ENCODE assay signal across 9 cellular contexts in the genomic region with DNA sequence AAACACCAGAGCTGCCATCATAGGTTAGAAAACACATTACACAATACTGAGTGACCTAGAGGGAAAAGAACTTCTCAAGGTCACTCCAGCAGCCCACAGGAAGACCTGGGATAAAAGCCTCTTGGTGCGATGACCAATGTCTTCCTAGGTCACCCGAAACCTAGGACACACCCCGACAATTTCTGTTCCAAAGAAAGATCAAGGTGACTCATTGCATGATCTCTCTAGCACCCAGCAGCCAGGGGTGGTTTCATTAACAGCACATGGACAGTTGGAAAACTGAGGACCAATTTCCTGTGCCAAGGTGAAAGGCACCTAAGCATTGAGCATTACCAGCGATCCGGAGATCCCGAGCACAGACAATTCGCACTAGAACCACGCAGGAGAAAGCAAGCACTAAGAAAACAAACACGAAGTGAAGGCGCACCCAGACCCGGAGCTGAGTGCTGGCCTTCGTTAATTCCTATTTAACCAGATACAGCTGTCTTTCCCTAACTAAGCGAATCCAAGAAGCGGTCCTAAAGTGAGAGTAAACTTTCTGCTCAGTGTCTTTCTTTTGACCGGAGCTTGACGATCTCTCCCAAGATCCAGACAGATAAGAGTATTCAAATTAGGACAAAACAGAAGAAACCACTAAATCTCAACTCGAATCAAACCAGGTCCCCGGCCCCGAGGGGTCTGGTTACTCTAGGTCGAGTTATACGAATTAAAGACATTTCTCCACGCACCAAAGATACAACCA. TPM values are rescaled to one million over a fixed set of nuclear protein-coding genes. Genes with fewer than 3 reads are reported as not detected.
A peak's percentile ranks its signal among the peaks of the same experiment; 100 is the strongest.
DNase-seq lines count a peak whose midpoint lies in the region; ATAC-seq and TF ChIP-seq lines count a peak whose summit lies in the region.
"Had no signal": no experiment of that assay in that cellular context is flagged by ENCODE, and none has a peak within 500 bp of the region (broad histone marks: within the 10 kb centered on the region; RNA-seq: fewer than 3 reads in every experiment).

No MANE protein-coding gene starts in this region.

- H3K36me3 ChIP-seq in ES-I3 (ENCODE audit: insufficient read depth, low read length) (no peaks in the 10 kb centered on the region), HUES6 (ENCODE audit: control insufficient read depth, insufficient read depth, low read length) (no peaks in the 10 kb centered on the region), mammary epithelial cell (ENCODE audit: insufficient read depth, low read length) (no peaks in the 10 kb centered on the region), liver (ENCODE audit: control insufficient read depth in 4 of 4, insufficient read depth in 3 of 4, low read depth in 1 of 4, low read length in 3 of 4) (no peaks in the 10 kb centered on the region), thymus (ENCODE audit: control insufficient read depth, insufficient read depth) (no peaks in the 10 kb centered on the region)
- H3K36me3 ChIP-seq: SJSA1 had no signal

- in situ Hi-C loops in mammary epithelial cell (cut with MboI; ENCODE audit: low sequenced_read_pairs in 2 of 2), result no loop called here

- dilution Hi-C loops in mammary epithelial cell (cut with HindIII; ENCODE audit: low sequenced_read_pairs), result no loop called here

- 8% methylated on average over 17 of the region's 22 CpGs for WGBS in mammary epithelial cell (ENCODE audit: low coverage, missing lambda C conversion rate)
- WGBS in liver, result 9% methylated on average over 22 of the region's 22 CpGs
- WGBS in thymus, result 25% methylated on average over 22 of the region's 22 CpGs

- H3K9me3 ChIP-seq in ES-I3 (ENCODE audit: control insufficient read depth, insufficient read depth, low read length) (no peaks in the 10 kb centered on the region), HUES6 (ENCODE audit: control insufficient read depth, insufficient read depth, low read depth, low read length) (no peaks in the 10 kb centered on the region), mammary epithelial cell (replicated peaks; ENCODE audit: insufficient read depth, low read length) (no peaks in the 10 kb centered on the region), liver (ENCODE audit: control insufficient read depth in 4 of 4, low read length in 3 of 4) (no peaks in the 10 kb centered on the region), thymus (ENCODE audit: control insufficient read depth) (no peaks in the 10 kb centered on the region)
- H3K9me3 ChIP-seq: SJSA1 had no signal

- no peak overlapping the region for H3K27ac ChIP-seq in HUES6 (ENCODE audit: low read depth, low read length)
- no peak overlapping the region for H3K27ac ChIP-seq in mammary epithelial cell (ENCODE audit: insufficient read depth, low read depth, low read length)
- no peak overlapping the region for H3K27ac ChIP-seq in liver (ENCODE audit: low read depth in 1 of 2, low read length in 2 of 2)
- H3K27ac ChIP-seq in thymus (ENCODE audit: low read depth), result peak overlapping the region; percentile 42
- H3K27ac ChIP-seq: SJSA1 had no signal

- no TSS peak for BruUV-seq in mammary epithelial cell (replicated peaks; lab: Mats Ljungman, UMichigan)

- peak overlapping the region; percentile 89 for H3K4me2 ChIP-seq in mammary epithelial cell (ENCODE audit: insufficient read depth, low read depth, low read length)

- H3K27me3 ChIP-seq in HUES6 (ENCODE audit: control insufficient read depth, insufficient read depth, low read length), result peaks cover 80% of the 10 kb centered on the region
- peaks cover 35% of the 10 kb centered on the region for H3K27me3 ChIP-seq in mammary epithelial cell (ENCODE audit: insufficient read depth, low read length)
- H3K27me3 ChIP-seq in liver (ENCODE audit: control insufficient read depth in 4 of 4, insufficient read depth in 4 of 4, low read length in 3 of 4), result peaks cover 0 to 18% (median 11%) of the 10 kb centered on the region in 4 donors
- peaks cover 29% of the 10 kb centered on the region for H3K27me3 ChIP-seq in thymus (ENCODE audit: control insufficient read depth, insufficient read depth)

- H3K4me3 ChIP-seq in HUES6 (ENCODE audit: low read depth, low read length) (peak overlapping the region; percentile 86), mammary epithelial cell (replicated peaks in 1 of 3; ENCODE audit: insufficient read depth in 1 of 3, low read depth in 2 of 3, low read length in 3 of 3) (peak overlapping the region; percentile 8 to 42 (median 32)), liver (ENCODE audit: low read depth in 1 of 3, low read length in 3 of 3) (peak overlapping the region; percentile 1 to 61 (median 44)), thymus (ENCODE audit: low read length) (peak overlapping the region; percentile 51)
- H3K4me3 ChIP-seq: SJSA1 had no signal

- H2AFZ ChIP-seq in mammary epithelial cell (ENCODE audit: low read depth, low read length), result peak overlapping the region; percentile 80

- intact Hi-C loops in mammary epithelial cell (cut with micrococcal nuclease), result no loop called here

- H3K4me1 ChIP-seq in ES-I3 (ENCODE audit: insufficient read depth, low read length) (no peaks in the 10 kb centered on the region), HUES6 (ENCODE audit: control insufficient read depth, insufficient read depth, low read length) (peaks cover 17% of the 10 kb centered on the region), mammary epithelial cell (ENCODE audit: insufficient read depth, low read length) (peaks cover 24% of the 10 kb centered on the region), liver (ENCODE audit: control insufficient read depth in 4 of 4, insufficient read depth in 4 of 4, low read length in 3 of 4) (peaks cover 11 to 23% (median 18%) of the 10 kb centered on the region in 4 donors), thymus (ENCODE audit: control insufficient read depth, insufficient read depth, low read length) (no peaks in the 10 kb centered on the region)

- no peak for TF ChIP-seq RAD21 in liver (IDR thresholded peaks at IDR 0.05)

- H3K79me2 ChIP-seq in mammary epithelial cell (ENCODE audit: insufficient read depth, low read length), result no peaks in the 10 kb centered on the region

- DNase-seq in mammary epithelial cell (peak; percentile 57), NAMALWA (ENCODE audit: low spot score) (no peak), NCI-H187 (lab: John Stamatoyannopoulos, UW) (no peak)

- ATAC-seq in HG02938 (IDR thresholded peaks at IDR 0.05; ENCODE audit: unreplicated experiment), result no peak

- TF ChIP-seq CTCF in mammary epithelial cell (conservative IDR thresholded peaks at IDR 0.05 in 1 of 2, IDR thresholded peaks at IDR 0.05 in 1 of 2; ENCODE audit: extremely low read depth in 1 of 2, insufficient read depth in 1 of 2, low read depth in 1 of 2, low read length in 2 of 2) (no peak), liver (IDR thresholded peaks at IDR 0.05; ENCODE audit: low read depth, low read length, missing input control) (no peak)

- CTCF ChIA-PET in mammary epithelial cell (lab: Charles Lee; ENCODE audit: low non-redundant PET), result no interaction called here

- H3K9ac ChIP-seq in ES-I3 (ENCODE audit: low read depth, low read length) (peak overlapping the region; percentile 56; the same call in 1 of the 2 replicates), HUES6 (ENCODE audit: low read length) (no peak overlapping the region), mammary epithelial cell (ENCODE audit: insufficient read depth, low read length) (no peak overlapping the region), liver (ENCODE audit: low read depth in 1 of 2, low read length in 2 of 2) (no peak overlapping the region)

- H4K20me1 ChIP-seq in mammary epithelial cell (ENCODE audit: insufficient read depth, low read length), result no peaks in the 10 kb centered on the region

TF ChIP-seq in liver, 16 proteins besides CTCF, POLR2A, EP300 and RAD21:
- TF ChIP-seq TAF1 (conservative IDR thresholded peaks at IDR 0.05) (no peak), JUND (IDR thresholded peaks at IDR 0.05) (no peak), RXRA (IDR thresholded peaks at IDR 0.05) (no peak), FOXA2 (IDR thresholded peaks at IDR 0.05) (no peak), SP1 (IDR thresholded peaks at IDR 0.05) (no peak)

RNA-seq across cellular contexts. Expression of gene CACNB4, which starts 1.4 kb away (rescaled TPM):
- total RNA-seq in mammary epithelial cell (under 1 TPM in 1 of 2 donors, not detected in 1; 0.17 TPM), liver (under 1 TPM; 0.33 to 0.50 TPM)
- polyA plus RNA-seq in mammary epithelial cell (not detected), liver (under 1 TPM; 0.02 to 0.08 TPM), thymus (3.0 TPM)
- not detected for polyA minus RNA-seq in mammary epithelial cell
- total RNA-seq: SJSA1 had no signal

Comparison
In these comparisons a context has a peak if more than half of its experiments do, and no peak if none do; other contexts are left out.
1. H3K4me3 ChIP-seq: peak in every context shown above with its lines; median percentile 86 in HUES6; 51 in thymus; 44 in liver; 32 in mammary epithelial cell.